ENCODE assay signal across 8 cellular contexts in the genomic region with DNA sequence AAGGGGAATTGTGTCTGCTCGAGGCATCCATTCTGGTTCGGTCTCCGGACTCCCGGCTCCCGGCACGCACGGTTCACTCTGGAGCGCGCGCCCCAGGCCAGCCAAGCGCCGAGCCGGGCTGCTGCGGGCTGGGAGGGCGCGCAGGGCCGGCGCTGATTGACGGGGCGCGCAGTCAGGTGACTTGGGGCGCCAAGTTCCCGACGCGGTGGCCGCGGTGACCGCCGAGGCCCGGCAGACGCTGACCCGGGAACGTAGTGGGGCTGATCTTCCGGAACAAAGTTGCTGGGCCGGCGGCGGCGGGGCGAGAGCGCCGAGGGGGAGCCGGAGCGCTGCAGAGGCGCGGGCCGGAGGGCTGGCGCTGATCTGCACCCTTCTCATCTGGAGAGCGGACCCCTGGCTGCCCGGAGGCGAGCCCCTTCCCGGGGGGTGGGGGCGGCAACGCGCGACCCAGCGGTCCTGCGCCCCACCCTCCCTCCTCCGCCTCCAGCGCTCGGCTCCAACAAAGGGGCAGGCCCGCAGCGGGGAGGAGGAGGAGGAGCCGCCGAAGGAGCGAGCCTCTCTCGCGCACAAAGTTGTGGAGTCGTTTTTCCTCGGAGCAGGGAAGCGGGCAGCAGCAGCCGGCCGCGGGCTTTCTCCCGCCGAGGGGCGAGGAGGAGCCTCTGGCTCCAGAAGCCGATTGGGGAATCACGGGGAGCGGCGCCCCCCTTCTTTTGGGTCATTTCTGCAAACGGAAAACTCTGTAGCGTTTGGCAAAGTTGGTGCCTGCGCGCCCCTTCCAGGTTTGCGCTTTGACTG. TPM values are rescaled to one million over a fixed set of nuclear protein-coding genes. Genes with fewer than 3 reads are reported as not detected.
A peak's percentile ranks its signal among the peaks of the same experiment; 100 is the strongest.
DNase-seq lines count a peak whose midpoint lies in the region; ATAC-seq and TF ChIP-seq lines count a peak whose summit lies in the region.

UTRN (plus strand) TSS at position 583 of the 795 bp plus-strand sequence. CDS start 6,494 bp downstream, outside the sequence.

- no peaks in the 10 kb centered on the region for H3K9me2 ChIP-seq in SU-DHL-6 (replicated peaks; ENCODE audit: insufficient read depth, low read length)

- H3K4me2 ChIP-seq in SU-DHL-6 (ENCODE audit: low read depth, low read length, poor library complexity, severe bottlenecking), result peak within 1 kb of the TSS; percentile 43
- peak within 1 kb of the TSS; percentile 96 for H3K4me2 ChIP-seq in parathyroid adenoma (ENCODE audit: low read length)

- H3K27ac ChIP-seq in CD4-positive, CD25-positive, alpha-beta regulatory T cell (ENCODE audit: insufficient read depth, low read length, poor library complexity, severe bottlenecking), result peak within 1 kb of the TSS; percentile 23
- no peak within 1 kb of the TSS for H3K27ac ChIP-seq in SU-DHL-6 (ENCODE audit: low read depth, low read length)
- peak within 1 kb of the TSS; percentile 83 for H3K27ac ChIP-seq in parathyroid adenoma

- H3K36me3 ChIP-seq in CD4-positive, CD25-positive, alpha-beta regulatory T cell (ENCODE audit: control insufficient read depth, insufficient read depth, low read length), result no peaks in the 10 kb centered on the region
- H3K36me3 ChIP-seq in SU-DHL-6 (ENCODE audit: low read length) (no peaks in the 10 kb centered on the region), parathyroid adenoma (ENCODE audit: control insufficient read depth, insufficient read depth, low read length) (no peaks in the 10 kb centered on the region)

- peak; percentile 11 to 52 (median 34) for DNase-seq in CD4-positive, CD25-positive, alpha-beta regulatory T cell
- DNase-seq in HK-2 (ENCODE audit: unreplicated experiment), result peak; percentile 86
- DNase-seq in amniotic stem cell (lab: John Stamatoyannopoulos, UW), result peak; percentile 74
- DNase-seq in cardiac septum (ENCODE audit: low spot score), result peak; percentile 90
- no peak for DNase-seq in SHP77 treated with DMSO at 0.1 percent for 48 hours (lab: John Stamatoyannopoulos, UW)

- ATAC-seq in CD4-positive, CD25-positive, alpha-beta regulatory T cell (ENCODE audit: low read depth in 2 of 2), result peak; percentile 39 to 42
- peak; percentile 65 for ATAC-seq in GM19452 (IDR thresholded peaks at IDR 0.05; ENCODE audit: unreplicated experiment)

- H3K9me3 ChIP-seq in CD4-positive, CD25-positive, alpha-beta regulatory T cell (ENCODE audit: control insufficient read depth in 2 of 2, low read length in 2 of 2), result no peaks in the 10 kb centered on the region
- H3K9me3 ChIP-seq in SU-DHL-6 (ENCODE audit: insufficient read depth, low read length) (no peaks in the 10 kb centered on the region), parathyroid adenoma (ENCODE audit: control insufficient read depth, low read length) (no peaks in the 10 kb centered on the region)

- H3K4me3 Mint-ChIP-seq in CD4-positive, CD25-positive, alpha-beta regulatory T cell, result peak within 1 kb of the TSS; percentile 94 to 99 (median 96)

- peak within 1 kb of the TSS; percentile 7 for H2AFZ ChIP-seq in SU-DHL-6 (ENCODE audit: low read depth, low read length, severe bottlenecking)
- H2AFZ ChIP-seq in parathyroid adenoma, result peak within 1 kb of the TSS; percentile 78

- no peaks in the 10 kb centered on the region for H3K36me3 Mint-ChIP-seq in CD4-positive, CD25-positive, alpha-beta regulatory T cell

- peaks cover 18% of the 10 kb centered on the region for H3K27me3 Mint-ChIP-seq in CD4-positive, CD25-positive, alpha-beta regulatory T cell

- peaks cover 30% of the 10 kb centered on the region for H3K4me1 ChIP-seq in CD4-positive, CD25-positive, alpha-beta regulatory T cell (ENCODE audit: control insufficient read depth, insufficient read depth, low read length, poor library complexity, severe bottlenecking)
- H3K4me1 ChIP-seq in parathyroid adenoma, result peaks cover 6% of the 10 kb centered on the region

- H3F3A ChIP-seq in SU-DHL-6 (ENCODE audit: insufficient read depth), result no peaks in the 10 kb centered on the region

- peaks cover 0 to 3% (median 0%) of the 10 kb centered on the region in 7 donors for H3K9me3 Mint-ChIP-seq in CD4-positive, CD25-positive, alpha-beta regulatory T cell

- H3K27me3 ChIP-seq in CD4-positive, CD25-positive, alpha-beta regulatory T cell (ENCODE audit: control insufficient read depth, insufficient read depth, low read length), result peaks cover 5% of the 10 kb centered on the region
- H3K27me3 ChIP-seq in SU-DHL-6 (ENCODE audit: low read length) (no peaks in the 10 kb centered on the region), parathyroid adenoma (ENCODE audit: control insufficient read depth, insufficient read depth, low read length) (no peaks in the 10 kb centered on the region)

- H3K27ac Mint-ChIP-seq in CD4-positive, CD25-positive, alpha-beta regulatory T cell, result peak within 1 kb of the TSS; percentile 40 to 77 (median 76)

- no peaks in the 10 kb centered on the region for H4K20me1 ChIP-seq in SU-DHL-6 (ENCODE audit: low read depth, low read length)

- TF ChIP-seq CTCF in SU-DHL-6 (IDR thresholded peaks at IDR 0.05; ENCODE audit: insufficient read depth, low read length, poor library complexity, severe bottlenecking), result no peak
- no peak for TF ChIP-seq CTCF in parathyroid adenoma (IDR thresholded peaks at IDR 0.05)

- intact Hi-C loops in cardiac septum (cut with DNase I), result loop anchor here (1.0 to 10.0 kb wide), 4 partner anchors 69 to 197 kb away; partner anchors contain the start of gene STX11

- H3K4me3 ChIP-seq in CD4-positive, CD25-positive, alpha-beta regulatory T cell (ENCODE audit: low read depth, low read length), result peak within 1 kb of the TSS; percentile 89
- peak within 1 kb of the TSS; percentile 37 for H3K4me3 ChIP-seq in SU-DHL-6 (ENCODE audit: insufficient read depth, low read length, poor library complexity, severe bottlenecking)
- H3K4me3 ChIP-seq in parathyroid adenoma (ENCODE audit: low read depth, low read length), result peak within 1 kb of the TSS; percentile 82

- H3K79me2 ChIP-seq in SU-DHL-6 (ENCODE audit: insufficient read depth, low read length) (no peaks in the 10 kb centered on the region), parathyroid adenoma (peaks cover 3% of the 10 kb centered on the region)

- H3K9ac ChIP-seq in SU-DHL-6 (ENCODE audit: low read length) (peak within 1 kb of the TSS; percentile 16; the same call in 1 of the 2 replicates), parathyroid adenoma (peak within 1 kb of the TSS; percentile 56)

- peaks cover 5 to 21% (median 14%) of the 10 kb centered on the region in 4 donors for H3K4me1 Mint-ChIP-seq in CD4-positive, CD25-positive, alpha-beta regulatory T cell

RNA-seq across cellular contexts. Expression of gene UTRN, which starts in this region (rescaled TPM):
- 297 TPM for total RNA-seq in CD4-positive, CD25-positive, alpha-beta regulatory T cell
- 10 to 100 TPM; 34.9 to 44.4 (median 37.0) TPM for polyA plus RNA-seq in CD4-positive, CD25-positive, alpha-beta regulatory T cell
- total RNA-seq in cardiac septum, result 96.4 TPM

Comparison
In these comparisons a context has a peak if more than half of its experiments do, and no peak if none do; other contexts are left out.
1. H3K4me3 ChIP-seq: peak in every context shown above with its lines; median percentile 89 in CD4-positive, CD25-positive, alpha-beta regulatory T cell; 82 in parathyroid adenoma; 37 in SU-DHL-6.